In genomic region chr7:100621554-100621953, GRCh38 we compare ENCODE assay signal across 22 cellular contexts. TPM values are rescaled to one million over a fixed set of nuclear protein-coding genes. Genes with fewer than 3 reads are reported as not detected.
A peak's percentile ranks its signal among the peaks of the same experiment; 100 is the strongest.
DNase-seq lines count a peak whose midpoint lies in the region; ATAC-seq, FAIRE-seq and TF ChIP-seq lines count a peak whose summit lies in the region.
"Had no signal": no experiment of that assay in that cellular context is flagged by ENCODE, and none has a peak within 500 bp of the region (broad histone marks: within the 10 kb centered on the region; RNA-seq: fewer than 3 reads in every experiment).

No MANE protein-coding gene starts in this region.

- TF ChIP-seq CTCF in WTC11 (IDR thresholded peaks at IDR 0.05), result no peak
- TF ChIP-seq CTCF in pancreas (IDR thresholded peaks at IDR 0.05), result no peak
- no peak for TF ChIP-seq CTCF in GM20000 (IDR thresholded peaks at IDR 0.05; ENCODE audit: extremely low read depth, missing control alignments)

- intact Hi-C loops in pancreas (cut with DNase I), result no loop called here

- no peaks in the 10 kb centered on the region for H3K27me3 Mint-ChIP-seq in T-helper 2 cell treated with Interferon-gamma antibody and Interleukin-4, amounts not matched to agents 5 μg/mL and 100 μg/mL, for 36 hours (ENCODE audit: low read depth)
- peaks cover 20% of the 10 kb centered on the region for H3K27me3 Mint-ChIP-seq in WTC11 (ENCODE audit: low read depth)
- H3K27me3 Mint-ChIP-seq: CD8-positive, alpha-beta memory T cell had no signal

- no peaks in the 10 kb centered on the region for H3K9me3 ChIP-seq in pancreas
- H3K9me3 ChIP-seq: BLaER1 treated with 17β-estradiol and CSF1 and Interleukin-3, amounts not matched to agents 10 nM and 100 nM had no signal

- H3K4me3 ChIP-seq in pancreas, result no peak overlapping the region
- H3K4me3 ChIP-seq: BLaER1 treated with 17β-estradiol and CSF1 and Interleukin-3, amounts not matched to agents 10 nM and 100 nM had no signal

- H3K9me3 Mint-ChIP-seq in T-helper 2 cell treated with Interferon-gamma antibody and Interleukin-4, amounts not matched to agents 5 μg/mL and 100 μg/mL, for 36 hours, result no peaks in the 10 kb centered on the region
- no peaks in the 10 kb centered on the region for H3K9me3 Mint-ChIP-seq in WTC11
- H3K9me3 Mint-ChIP-seq: CD8-positive, alpha-beta memory T cell had no signal

- WGBS in pancreas, 2 donors, result 53 to 55% methylated on average over 8 of the region's 8 CpGs

- peak overlapping the region; percentile 70 for H3K27ac Mint-ChIP-seq in T-helper 2 cell treated with Interferon-gamma antibody and Interleukin-4, amounts not matched to agents 5 μg/mL and 100 μg/mL, for 36 hours
- peak overlapping the region; percentile 6; the same call in 1 of the 2 replicates for H3K27ac Mint-ChIP-seq in WTC11

- no peak for DNase-seq in T-helper 2 cell treated with Interferon-gamma antibody and Interleukin-4, amounts not matched to agents 5 μg/mL and 100 μg/mL, for 36 hours (ENCODE audit: low spot score)
- DNase-seq in T-helper 2 cell (no peak), WTC11 (ENCODE audit: low spot score) (no peak), iPS-NIHi11 (ENCODE audit: low spot score) (peak; percentile 2), pancreas (no peak), GM20000 (ENCODE audit: low spot score) (no peak), NCI-H1417 treated with DMSO at 0.1 percent for 48 hours (lab: John Stamatoyannopoulos, UW) (no peak)
- DNase-seq: 8988T; CD8-positive, alpha-beta memory T cell; DMS79; KG1; NCI-H1436; NCI-H2029 treated with DMSO at 0.1 percent for 48 hours; NCI-H2171 treated with DMSO at 0.1 percent for 48 hours; NCI-H446 treated with DMSO at 0.1 percent for 48 hours; NK-92 treated with Interleukin-12 subunit alpha and Interleukin-12 subunit beta, amount 100 ng/mL, for 24 hours had no signal

- H3K4me1 ChIP-seq in pancreas, result no peaks in the 10 kb centered on the region

- no peak overlapping the region for H3K27ac ChIP-seq in pancreas
- H3K27ac ChIP-seq: BLaER1 treated with 17β-estradiol and CSF1 and Interleukin-3, amounts not matched to agents 10 nM and 100 nM had no signal

- no peak overlapping the region for H3K4me3 Mint-ChIP-seq in T-helper 2 cell treated with Interferon-gamma antibody and Interleukin-4, amounts not matched to agents 5 μg/mL and 100 μg/mL, for 36 hours
- no peak overlapping the region for H3K4me3 Mint-ChIP-seq in WTC11
- H3K4me3 Mint-ChIP-seq: CD8-positive, alpha-beta memory T cell had no signal

- no peaks in the 10 kb centered on the region for H3K36me3 ChIP-seq in pancreas

- no peak for FAIRE-seq in pancreas (lab: Jason Lieb, UNC)
- FAIRE-seq: D721Med had no signal

- H3K27me3 ChIP-seq in pancreas, result no peaks in the 10 kb centered on the region
- H3K27me3 ChIP-seq: BLaER1 treated with 17β-estradiol and CSF1 and Interleukin-3, amounts not matched to agents 10 nM and 100 nM had no signal

- ATAC-seq in WTC11 (no peak), pancreas (peak in 3 of 4 donors; percentile 18 to 61 (median 60)), GM21723 (IDR thresholded peaks at IDR 0.05; ENCODE audit: unreplicated experiment) (no peak)
- ATAC-seq: HCT116 had no signal

- H3K4me1 Mint-ChIP-seq in T-helper 2 cell treated with Interferon-gamma antibody and Interleukin-4, amounts not matched to agents 5 μg/mL and 100 μg/mL, for 36 hours (ENCODE audit: low read depth), result peaks cover 30% of the 10 kb centered on the region
- H3K4me1 Mint-ChIP-seq in WTC11, result peaks cover 7% of the 10 kb centered on the region; the same call in 1 of the 2 replicates

- H3K36me3 Mint-ChIP-seq in T-helper 2 cell treated with Interferon-gamma antibody and Interleukin-4, amounts not matched to agents 5 μg/mL and 100 μg/mL, for 36 hours (ENCODE audit: low read depth), result peaks cover 22% of the 10 kb centered on the region
- H3K36me3 Mint-ChIP-seq in WTC11, result no peaks in the 10 kb centered on the region

- POLR2A ChIA-PET in WTC11 (lab: Charles Lee), result interaction anchor here (0.8 to 2.0 kb wide), 2 partner anchors 9 to 59 kb away, joined by 3 to 5 read pairs; partner anchors contain the start of gene MOSPD3

- CTCF ChIA-PET in WTC11 (lab: Charles Lee), result interaction anchor here (1.1 kb wide), 1 partner anchor 13 kb away, joined by 3 read pairs; no protein-coding TSS in a partner anchor

TF ChIP-seq in WTC11, 78 proteins besides CTCF, POLR2A, EP300 and RAD21 (continues in another document):
- TF ChIP-seq FOXJ3 (CRISPR knock-in tag; IDR thresholded peaks at IDR 0.05; ENCODE audit: borderline replicate concordance) (no peak), RORB (CRISPR knock-in tag; IDR thresholded peaks at IDR 0.05) (no peak), ZNF232 (CRISPR knock-in tag; IDR thresholded peaks at IDR 0.05) (no peak), USF1 (CRISPR knock-in tag; IDR thresholded peaks at IDR 0.05) (no peak), PRDM15 (CRISPR knock-in tag; IDR thresholded peaks at IDR 0.05) (no peak), FOXP1 (CRISPR knock-in tag; IDR thresholded peaks at IDR 0.05; ENCODE audit: borderline replicate concordance) (no peak), PREB (CRISPR knock-in tag; IDR thresholded peaks at IDR 0.05; ENCODE audit: borderline replicate concordance) (no peak), JUN (CRISPR knock-in tag; IDR thresholded peaks at IDR 0.05) (no peak), NR2C2 (CRISPR knock-in tag; IDR thresholded peaks at IDR 0.05) (no peak), IRF2 (CRISPR knock-in tag; IDR thresholded peaks at IDR 0.05; ENCODE audit: borderline replicate concordance, low read depth) (no peak), ATF2 (CRISPR knock-in tag; IDR thresholded peaks at IDR 0.05; ENCODE audit: borderline replicate concordance, low read depth) (no peak), JAZF1 (CRISPR knock-in tag; IDR thresholded peaks at IDR 0.05) (no peak), TEAD4 (CRISPR knock-in tag; IDR thresholded peaks at IDR 0.05) (no peak)

RNA-seq across cellular contexts. Expression of gene MOSPD3, which starts 9.2 kb away (rescaled TPM):
- total RNA-seq in WTC11 (2021) (21.9 to 22.4 TPM (median 22.0 TPM) in 3 replicates), pancreas (10 to 100 TPM in 3 of 6 donors, 1 to 10 TPM in 3; 6.8 to 10.7 (median 9.0) TPM)
- polyA plus RNA-seq in pancreas, result 10 to 100 TPM; 14.8 to 19.7 TPM

RNA-seq across cellular contexts. Expression of gene PCOLCE, which starts 19.4 kb away (rescaled TPM):
- total RNA-seq in WTC11 (2021) (53.5 to 74.8 TPM (median 70.4 TPM) in 3 replicates), pancreas (10 to 100 TPM in 3 of 6 donors, 1 to 10 TPM in 3; 5.7 to 49.7 (median 15.6) TPM)
- 10 to 100 TPM; 31.7 to 39.0 TPM for polyA plus RNA-seq in pancreas

RNA-seq across cellular contexts. Expression of gene TFR2, which starts 19.8 kb away (rescaled TPM):
- total RNA-seq in WTC11 (2021) (5.7 to 7.1 TPM (median 5.8 TPM) in 3 replicates), pancreas (1 to 10 TPM in 3 of 6 donors, under 1 TPM in 3; 0.28 to 1.2 (median 0.76) TPM)
- polyA plus RNA-seq in pancreas, result 1 to 10 TPM; 1.1 to 1.2 TPM

RNA-seq across cellular contexts. Expression of gene ACTL6B, which starts 34.7 kb away (rescaled TPM):
- total RNA-seq in WTC11 (2021) (0.96 to 1.3 TPM (median 0.99 TPM) in 3 replicates), pancreas (under 1 TPM; 0.23 to 0.98 (median 0.57) TPM)
- 1 to 10 TPM; 1.7 to 7.7 TPM for polyA plus RNA-seq in pancreas
- total RNA-seq: CD8-positive, alpha-beta memory T cell; OCI-LY7; RPMI7951 had no signal
- polyA plus RNA-seq: CD8-positive, alpha-beta memory T cell had no signal

RNA-seq across cellular contexts. Expression of gene FBXO24, which starts 35.4 kb away (rescaled TPM):
- 0.70 to 1.3 TPM (median 0.94 TPM) in 3 replicates for total RNA-seq in WTC11 (2021)
- total RNA-seq in pancreas, result under 1 TPM; 0.31 to 0.88 (median 0.63) TPM
- polyA plus RNA-seq in pancreas, result 1 to 10 TPM; 1.9 to 2.0 TPM
- polyA plus RNA-seq: CD8-positive, alpha-beta memory T cell had no signal

Comparison
In these comparisons a context has a peak if more than half of its experiments do, and no peak if none do; other contexts are left out.
1. ATAC-seq: peak in pancreas (3 of 4); none in WTC11 (single experiment) and GM21723 (single experiment).